Comparison of ENCODE assay signal across 17 cellular contexts in the genomic region with DNA sequence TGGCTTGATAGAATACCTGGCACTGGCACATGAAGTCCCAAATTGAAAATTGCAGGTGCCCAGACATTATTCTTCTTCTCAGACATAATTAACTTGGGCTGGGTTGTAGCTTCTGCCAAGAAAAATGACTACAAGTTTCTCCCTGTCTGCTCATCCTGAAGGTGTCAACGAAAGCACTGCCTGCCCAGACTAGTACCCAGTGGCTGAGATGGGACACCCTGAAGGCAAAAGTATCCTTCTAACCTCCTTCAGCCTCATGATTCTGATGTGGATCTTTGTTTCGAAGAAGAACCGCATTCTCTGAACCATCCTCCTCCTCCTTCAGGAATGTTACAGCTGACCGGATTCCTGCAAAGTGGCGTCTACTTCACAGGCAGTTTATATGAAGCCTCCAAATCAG.
"Had no signal": no experiment of that assay in that cellular context is flagged by ENCODE, and none has a peak within 500 bp of the region (broad histone marks: within the 10 kb centered on the region; RNA-seq: fewer than 3 reads in every experiment).

No MANE protein-coding gene starts in this region.

- H3K4me3 ChIP-seq: heart right ventricle, lung, thoracic aorta, transverse colon had no signal

- ATAC-seq: heart right ventricle; left cardiac atrium; left ventricle myocardium superior; naive thymus-derived CD8-positive, alpha-beta T cell; sciatic nerve; stimulated activated naive B cell treated with anti-CD40 and anti-IgM and Interleukin-4, amounts not matched to agents 10 μg/mL and 1 μg/mL and 100 μg/mL, for 72 hours; stimulated activated naive CD8-positive, alpha-beta T cell treated with anti-CD3 and anti-CD28 coated beads, Interleukin-15, amount 100 ng/mL, for 72 hours had no signal

- H3K4me1 ChIP-seq: heart right ventricle, transverse colon had no signal

- H3K27me3 ChIP-seq: heart right ventricle, transverse colon had no signal

- H3K27ac ChIP-seq: heart right ventricle, thoracic aorta, transverse colon had no signal

- FAIRE-seq: endometrium, frontal cortex had no signal

- H3K36me3 ChIP-seq: heart right ventricle, thoracic aorta, transverse colon had no signal

- DNase-seq: effector memory CD4-positive, alpha-beta T cell; heart right ventricle; islet precursor cell; left cardiac atrium; left ventricle myocardium superior; naive thymus-derived CD8-positive, alpha-beta T cell; posterior cingulate gyrus; stimulated activated CD4-positive, alpha-beta T cell treated with anti-CD3 and anti-CD28 coated beads, Interleukin-2, amount 100 ng/mL, for 24 hours; stimulated activated CD4-positive, alpha-beta T cell treated with anti-CD3 and anti-CD28 coated beads, Interleukin-4, amount 100 ng/mL, for 4 hours; stimulated activated naive B cell treated with anti-CD40 and anti-IgM and Interleukin-4, amounts not matched to agents 10 μg/mL and 1 μg/mL and 100 μg/mL, for 72 hours; stimulated activated naive CD8-positive, alpha-beta T cell treated with anti-CD3 and anti-CD28 coated beads, Interleukin-15, amount 100 ng/mL, for 72 hours; transverse colon had no signal
